ENCODE assay signal across 28 cellular contexts in the genomic region with DNA sequence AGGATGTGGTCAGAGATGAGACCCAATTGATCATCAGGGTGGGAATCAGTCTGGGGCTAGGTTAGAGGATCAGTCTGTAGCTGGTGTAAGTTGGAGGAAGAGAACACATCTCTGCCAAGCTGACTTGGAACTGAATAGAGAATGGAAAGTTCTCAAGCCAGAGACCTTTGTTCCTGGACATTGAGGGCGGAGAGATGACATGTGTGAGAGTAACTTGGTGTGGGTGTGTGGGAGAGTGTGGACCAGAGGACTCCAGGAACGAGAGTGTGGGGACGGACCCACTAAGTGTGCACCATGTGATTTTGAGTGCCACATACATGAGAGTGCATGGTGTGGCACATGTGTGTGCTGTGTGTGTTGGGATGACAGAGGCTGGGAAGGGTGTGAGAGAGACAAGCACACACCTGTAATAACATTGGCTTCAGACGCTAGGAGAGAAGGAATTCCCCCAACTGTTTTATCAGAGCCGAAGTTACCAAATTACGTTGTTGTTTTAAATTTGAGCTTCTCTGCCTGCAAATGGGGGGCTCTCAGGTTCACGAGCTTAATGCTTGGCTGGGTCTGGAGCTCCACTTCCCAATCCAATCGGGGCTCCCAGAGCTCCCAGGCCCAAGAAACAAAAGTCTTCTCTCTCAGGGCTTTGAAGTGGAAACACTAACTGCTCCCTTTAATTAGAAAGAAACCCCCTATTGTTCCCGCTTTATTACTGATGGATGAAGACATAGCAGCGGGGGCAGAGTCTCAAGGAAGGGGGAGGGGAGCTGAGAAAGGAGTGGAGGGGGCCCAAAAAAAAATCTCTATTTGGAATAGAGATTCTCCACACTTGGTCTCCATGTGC. TPM values are rescaled to one million over a fixed set of nuclear protein-coding genes. Genes with fewer than 3 reads are reported as not detected.
DNase-seq lines count a peak whose midpoint lies in the region; ATAC-seq and TF ChIP-seq lines count a peak whose summit lies in the region.
"Had no signal": no experiment of that assay in that cellular context is flagged by ENCODE, and none has a peak within 500 bp of the region (broad histone marks: within the 10 kb centered on the region; RNA-seq: fewer than 3 reads in every experiment).

No MANE protein-coding gene starts in this region.

- dilution Hi-C loops in IMR-90 (cut with HindIII; ENCODE audit: low sequenced_read_pairs, unreplicated experiment), result no loop called here

- H4K91ac ChIP-seq in IMR-90 (ENCODE audit: insufficient read depth, low read depth, low read length), result no peak overlapping the region

- no peak overlapping the region for H3K4me3 ChIP-seq in BLaER1
- no peak overlapping the region for H3K4me3 ChIP-seq in IMR-90 (ENCODE audit: insufficient read depth, low read depth, low read length)
- no peak overlapping the region for H3K4me3 ChIP-seq in transverse colon
- H3K4me3 ChIP-seq: A549, pancreas, SJSA1 had no signal

- no TSS peak for BruUV-seq in IMR-90 (replicated peaks; lab: Mats Ljungman, UMichigan)
- BruUV-seq in MCF 10A (replicated peaks; lab: Mats Ljungman, UMichigan), result no TSS peak

- peak overlapping the region; percentile 31 for H3K4me3 Mint-ChIP-seq in neural crest cell
- H3K4me3 Mint-ChIP-seq in MCF 10A (ENCODE audit: unreplicated experiment), result no peak overlapping the region
- H3K4me3 Mint-ChIP-seq: activated T-helper 17 cell treated with anti-CD3 and anti-CD28 coated beads, Interleukin-2, amount 50 U/mL, for 72 hours; dendritic cell treated with granulocyte-macrophage colony-stimulating factor and Interleukin-4, amounts not matched to agents 40 ng/mL and 50 ng/mL, for 4 days; T-cell had no signal

- peak overlapping the region; percentile 5; the same call in 1 of the 2 replicates for H3K4ac ChIP-seq in IMR-90 (ENCODE audit: low read depth, low read length)

- H3K4me1 ChIP-seq in BLaER1, result peaks cover 94% of the 10 kb centered on the region
- peaks cover 4% of the 10 kb centered on the region; the same call in 1 of the 2 replicates for H3K4me1 ChIP-seq in IMR-90 (ENCODE audit: control insufficient read depth, insufficient read depth, low read length)
- H3K4me1 ChIP-seq in transverse colon, result peaks cover 0 to 3% (median 0%) of the 10 kb centered on the region in 4 donors
- H3K4me1 ChIP-seq: A549, pancreas, SJSA1 had no signal

- no peak overlapping the region for H2BK5ac ChIP-seq in IMR-90 (ENCODE audit: low read depth, low read length, poor library complexity, severe bottlenecking)

- H3K9ac ChIP-seq in BLaER1 (peak overlapping the region; percentile 77; the same call in 1 of the 2 replicates), IMR-90 (ENCODE audit: low read depth, low read length) (no peak overlapping the region)

- intact Hi-C loops in IMR-90 (cut with micrococcal nuclease) (no loop called here), left colon (cut with DNase I, micrococcal nuclease) (no loop called here), MCF 10A (cut with micrococcal nuclease) (no loop called here), transverse colon (cut with DNase I; ENCODE audit: low total_unique reads) (no loop called here)

- H2AK5ac ChIP-seq in IMR-90 (ENCODE audit: low read depth, low read length), result 0 out of 2 replicates have a peak overlapping the region, but pooled peaks have one; percentile 28

- H3K27ac Mint-ChIP-seq in neural crest cell (ENCODE audit: unreplicated experiment) (peak overlapping the region; percentile 48), MCF 10A (ENCODE audit: low read depth, unreplicated experiment) (no peak overlapping the region)
- H3K27ac Mint-ChIP-seq: activated naive CD4-positive, alpha-beta T cell treated with anti-CD3 and anti-CD28 coated beads, Interleukin-2, amount 50 U/mL, for 72 hours; activated T-helper 17 cell treated with anti-CD3 and anti-CD28 coated beads, Interleukin-2, amount 50 U/mL, for 72 hours; dendritic cell treated with granulocyte-macrophage colony-stimulating factor and Interleukin-4, amounts not matched to agents 40 ng/mL and 50 ng/mL, for 4 days; T-cell had no signal

- peak overlapping the region; percentile 92 for H3K27ac ChIP-seq in BLaER1
- H3K27ac ChIP-seq in IMR-90 (ENCODE audit: insufficient read depth, low read length), result no peak overlapping the region
- H3K27ac ChIP-seq in transverse colon, result no peak overlapping the region
- H3K27ac ChIP-seq: A549, pancreas, SJSA1 had no signal

- H3K4me1 Mint-ChIP-seq in neural crest cell (peaks cover 56% of the 10 kb centered on the region), MCF 10A (ENCODE audit: insufficient read depth, unreplicated experiment) (no peaks in the 10 kb centered on the region)

- TF ChIP-seq POLR2A in IMR-90 (IDR thresholded peaks at IDR 0.05; ENCODE audit: low read depth, low read length) (no peak), transverse colon (IDR thresholded peaks at IDR 0.05) (no peak)

- H4K20me1 ChIP-seq in BLaER1, result no peaks in the 10 kb centered on the region
- no peaks in the 10 kb centered on the region for H4K20me1 ChIP-seq in IMR-90 (ENCODE audit: insufficient read depth, low read length)

- TF ChIP-seq RAD21 in IMR-90 (IDR thresholded peaks at IDR 0.05; ENCODE audit: low read length), result no peak

- H2AK9ac ChIP-seq in IMR-90 (replicated peaks; ENCODE audit: low read depth, low read length, poor library complexity), result no peak overlapping the region

- H3K18ac ChIP-seq in IMR-90 (ENCODE audit: low read depth, low read length), result no peak overlapping the region

- no peak overlapping the region for H4K5ac ChIP-seq in IMR-90 (ENCODE audit: low read depth, low read length)

- no peak overlapping the region for H2AFZ ChIP-seq in IMR-90 (replicated peaks; ENCODE audit: low read length, poor library complexity)

- TF ChIP-seq CTCF in IMR-90 (conservative IDR thresholded peaks at IDR 0.05; ENCODE audit: low read depth, low read length) (no peak), neural crest cell (conservative IDR thresholded peaks at IDR 0.05) (no peak), MCF 10A (IDR thresholded peaks at IDR 0.05; ENCODE audit: unreplicated experiment) (no peak), transverse colon (IDR thresholded peaks at IDR 0.05) (no peak)

- H3K23ac ChIP-seq in IMR-90 (ENCODE audit: low read depth, low read length), result no peak overlapping the region

- H3K79me1 ChIP-seq in IMR-90 (ENCODE audit: low read depth in 1 of 2, low read length in 2 of 2), result no peaks in the 10 kb centered on the region

- TF ChIP-seq EP300 in transverse colon (IDR thresholded peaks at IDR 0.05; ENCODE audit: low read depth), result no peak

- H3K27me3 Mint-ChIP-seq in neural crest cell (ENCODE audit: low read depth) (no peaks in the 10 kb centered on the region), MCF 10A (ENCODE audit: insufficient read depth, unreplicated experiment) (no peaks in the 10 kb centered on the region)

- CTCF ChIA-PET in IMR-90 (lab: Yijun Ruan, JAX) (interaction anchor here (0.6 kb wide), 1 partner anchor 13 kb away, joined by 3 read pairs; no protein-coding TSS in a partner anchor), MCF 10A (lab: Yijun Ruan, JAX) (no interaction called here)

- no peak overlapping the region for H4K8ac ChIP-seq in IMR-90 (ENCODE audit: low read depth in 2 of 2, low read length in 2 of 2)

- H3K9me1 ChIP-seq in IMR-90 (ENCODE audit: insufficient read depth, low read length), result 0 out of 2 replicates have a peak, but pooled peaks cover 3% of the 10 kb centered on the region

- H3K9me3 ChIP-seq in BLaER1, result no peaks in the 10 kb centered on the region
- no peaks in the 10 kb centered on the region for H3K9me3 ChIP-seq in IMR-90 (ENCODE audit: control insufficient read depth, insufficient read depth, low read length)
- no peaks in the 10 kb centered on the region for H3K9me3 ChIP-seq in transverse colon
- H3K9me3 ChIP-seq: A549, BE2C, pancreas, SJSA1 had no signal

- DNase-seq in IMR-90, result no peak
- DNase-seq in left colon, result no peak
- DNase-seq in neural crest cell (ENCODE audit: low read depth, low spot score), result no peak
- no peak for DNase-seq in MCF 10A (ENCODE audit: unreplicated experiment)
- no peak for DNase-seq in LoVo (ENCODE audit: low spot score)
- no peak for DNase-seq in transverse colon
- DNase-seq: activated CD4-positive, alpha-beta T cell treated with anti-CD3 and anti-CD28 coated beads for 48 hours; anterior cingulate cortex; BE2C; caudate nucleus; COR-L47; DMS79; GF-D8; KBM-7; naive B cell; NCI-H1436 treated with DMSO at 0.1 percent for 48 hours; NCI-H2171 treated with DMSO at 0.1 percent for 48 hours; NCI-H524 treated with DMSO at 0.1 percent for 48 hours; pancreas; stimulated activated CD8-positive, alpha-beta memory T cell treated with anti-CD3 and anti-CD28 coated beads, Interleukin-4, amount 100 ng/mL, for 48 hours; T-cell had no signal

- H3K36me3 Mint-ChIP-seq in neural crest cell (ENCODE audit: low read depth) (no peaks in the 10 kb centered on the region), MCF 10A (ENCODE audit: insufficient read depth, unreplicated experiment) (no peaks in the 10 kb centered on the region)
- H3K36me3 Mint-ChIP-seq: activated naive CD4-positive, alpha-beta T cell treated with anti-CD3 and anti-CD28 coated beads, Interleukin-2, amount 50 U/mL, for 72 hours; naive B cell; T-cell had no signal

- 63% methylated on average over 1 of the region's 10 CpGs; no CpG with 5 or more reads in 1 of the 2 experiments for WGBS in IMR-90 (ENCODE audit: extremely low coverage in 2 of 2, insufficient read length in 1 of 2), 2 experiments
- 59 to 71% methylated on average over 7 to 10 of the region's 10 CpGs for WGBS in transverse colon (ENCODE audit: low coverage in 1 of 2), 2 donors

- in situ Hi-C loops in IMR-90 (cut with MboI; ENCODE audit: low sequenced_read_pairs), result no loop called here
- in situ Hi-C loops in transverse colon (cut with MboI; ENCODE audit: low pct_ligation_motif_present in 1 of 4, low pct_unique_long_range_greater_than_20kb in 1 of 4, low sequenced_read_pairs in 3 of 4), result no loop called here

- H3K9me3 Mint-ChIP-seq in neural crest cell, result no peaks in the 10 kb centered on the region
- H3K9me3 Mint-ChIP-seq in MCF 10A (ENCODE audit: unreplicated experiment), result no peaks in the 10 kb centered on the region
- H3K9me3 Mint-ChIP-seq: activated naive CD4-positive, alpha-beta T cell treated with anti-CD3 and anti-CD28 coated beads, Interleukin-2, amount 50 U/mL, for 72 hours; activated T-helper 17 cell treated with anti-CD3 and anti-CD28 coated beads, Interleukin-2, amount 50 U/mL, for 72 hours; dendritic cell treated with granulocyte-macrophage colony-stimulating factor and Interleukin-4, amounts not matched to agents 40 ng/mL and 50 ng/mL, for 4 days; naive B cell; T-cell had no signal

- H3K4me2 ChIP-seq in BLaER1 (peak overlapping the region; percentile 80), IMR-90 (ENCODE audit: low read depth, low read length) (no peak overlapping the region)
- H3K4me2 ChIP-seq: A549 had no signal

- H2BK120ac ChIP-seq in IMR-90 (ENCODE audit: low read depth, low read length), result no peak overlapping the region

- H3K56ac ChIP-seq in IMR-90 (ENCODE audit: extremely low read depth, insufficient read depth, low read length), result no peak overlapping the region

- H2BK20ac ChIP-seq in IMR-90 (ENCODE audit: low read depth, low read length), result no peak overlapping the region

- no peaks in the 10 kb centered on the region for H3K36me3 ChIP-seq in BLaER1
- no peaks in the 10 kb centered on the region for H3K36me3 ChIP-seq in IMR-90 (ENCODE audit: control insufficient read depth, insufficient read depth, low read length)
- no peaks in the 10 kb centered on the region for H3K36me3 ChIP-seq in transverse colon
- H3K36me3 ChIP-seq: BE2C, pancreas, SJSA1 had no signal

- ATAC-seq in IMR-90 (ENCODE audit: low read depth) (no peak), left colon (peak; percentile 66), HG02571 (IDR thresholded peaks at IDR 0.05; ENCODE audit: unreplicated experiment) (no peak)
- ATAC-seq: A549; activated naive CD4-positive, alpha-beta T cell treated with anti-CD3 and anti-CD28 coated beads, Interleukin-2, amount 50 U/mL, for 72 hours; activated T-helper 17 cell treated with anti-CD3 and anti-CD28 coated beads, Interleukin-2, amount 50 U/mL, for 72 hours; pancreas; T-cell had no signal

- H3K27me3 ChIP-seq in BLaER1 (no peaks in the 10 kb centered on the region), IMR-90 (ENCODE audit: control insufficient read depth, insufficient read depth, low read length) (peaks cover 5% of the 10 kb centered on the region), transverse colon (no peaks in the 10 kb centered on the region)
- H3K27me3 ChIP-seq: BE2C, pancreas, SJSA1 had no signal

- no peak overlapping the region for H2BK15ac ChIP-seq in IMR-90 (ENCODE audit: low read depth, low read length)

- no peak overlapping the region for H3K14ac ChIP-seq in IMR-90 (replicated peaks; ENCODE audit: low read depth, low read length)

- POLR2A ChIA-PET in IMR-90 (lab: Charles Lee; ENCODE audit: unreplicated experiment) (no interaction called here), MCF 10A (lab: Yijun Ruan, JAX) (no interaction called here)

RNA-seq across cellular contexts. Expression of gene PKDCC, which starts 15.8 kb away (rescaled TPM):
- total RNA-seq in IMR-90 (2012; rRNA removed), result 50.3 and 55.6 TPM in 2 replicates
- polyA plus RNA-seq in IMR-90 (2012; rRNA removed), result 67.4 and 95.7 TPM in 2 replicates
- polyA plus RNA-seq in IMR-90 (2012; cell fraction: cytosol; rRNA removed), result 40.2 and 112 TPM in 2 replicates
- polyA plus RNA-seq in IMR-90 (2012; cell fraction: nucleus; rRNA removed; ENCODE audit: low replicate concordance), result 310 and 597 TPM in 2 replicates
- total RNA-seq in left colon, result 10 to 100 TPM; 68.5 to 74.0 TPM
- 74.4 and 81.9 TPM in 2 replicates for total RNA-seq in neural crest cell
- total RNA-seq in MCF 10A (2022), result 0.49 and 0.96 TPM in 2 replicates
- 100 to 1,000 TPM in 1 of 4 donors, 10 to 100 TPM in 3; 60.6 to 108 (median 74.6) TPM for total RNA-seq in transverse colon
- total RNA-seq: activated naive CD4-positive, alpha-beta T cell treated with anti-CD3 and anti-CD28 coated beads, Interleukin-2, amount 50 U/mL, for 72 hours; activated T-helper 17 cell treated with anti-CD3 and anti-CD28 coated beads, Interleukin-2, amount 50 U/mL, for 72 hours had no signal

Comparison
In these comparisons a context has a peak if more than half of its experiments do, and no peak if none do; other contexts are left out.
1. RNA of gene PKDCC, which starts 15.8 kb away (total RNA-seq): 60.6 to 108 TPM in transverse colon, 74.4 to 81.9 TPM in neural crest cell, 68.5 to 74.0 TPM in left colon and 50.3 to 55.6 TPM in IMR-90; 0.49 to 0.96 TPM in MCF 10A; every median in the first group is over 10 times any median in the second.